ENCODE assay signal across 9 cellular contexts in the genomic region with DNA sequence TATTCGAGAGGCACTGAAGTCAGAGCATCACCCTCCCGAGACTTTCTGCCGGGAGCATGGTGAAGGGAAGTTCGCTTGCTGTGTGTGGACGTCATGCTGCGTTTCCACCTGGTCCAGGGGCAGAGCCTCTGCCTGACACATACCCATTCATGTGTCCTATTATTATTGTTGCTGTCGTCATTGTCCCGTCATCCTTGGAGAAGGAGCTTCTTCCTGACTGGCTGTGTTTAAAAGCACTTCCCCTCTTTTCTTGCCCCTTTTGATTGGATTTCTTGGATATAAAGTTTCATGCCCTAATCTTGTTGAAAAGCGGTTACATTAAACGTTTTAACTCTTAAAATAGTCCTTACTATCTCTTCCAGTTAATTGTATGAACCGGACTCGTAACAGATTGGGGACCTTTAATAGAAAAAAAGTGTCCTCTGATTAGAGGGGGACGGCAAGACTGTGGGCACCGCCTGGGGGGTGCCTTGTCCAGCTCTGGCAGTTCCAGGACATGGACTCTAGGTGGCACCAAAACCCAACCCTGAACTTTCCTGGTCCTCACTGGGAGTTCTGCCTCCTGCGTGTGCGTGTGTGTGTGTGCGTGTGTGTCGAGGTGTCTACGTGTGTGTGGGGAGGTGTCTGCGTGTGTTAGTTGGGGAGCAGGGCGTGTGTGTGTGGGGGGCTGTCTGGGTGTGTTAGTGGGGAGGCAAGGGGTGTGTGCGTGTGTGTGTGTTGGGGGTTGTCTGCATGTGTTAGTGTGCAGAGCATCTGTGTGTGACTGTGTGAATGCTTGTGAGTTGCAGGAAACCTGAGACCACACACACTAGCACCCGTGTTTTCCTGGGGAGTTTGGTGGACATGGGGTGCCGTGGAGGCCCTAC.
DNase-seq lines count a peak whose midpoint lies in the region; ATAC-seq, FAIRE-seq and TF ChIP-seq lines count a peak whose summit lies in the region.
"Had no signal": no experiment of that assay in that cellular context is flagged by ENCODE, and none has a peak within 500 bp of the region (broad histone marks: within the 10 kb centered on the region; RNA-seq: fewer than 3 reads in every experiment).

No MANE protein-coding gene starts in this region.

- H2BK20ac ChIP-seq in H1 (ENCODE audit: low read length): 0 out of 2 replicates have a peak overlapping the region, but pooled peaks have one; percentile 37

- CTCF ChIA-PET in activated CD4-positive, alpha-beta memory T cell treated with anti-CD3 and anti-CD28 coated beads for 36 hours (lab: Charles Lee): interaction anchor here (0.5 to 1.5 kb wide), 14 partner anchors 7 to 267 kb away, joined by 3 to 7 read pairs (median 3); no protein-coding TSS in a partner anchor
- CTCF ChIA-PET in H1 (lab: Charles Lee; ENCODE audit: partially characterized antibody): interaction anchor here (0.6 to 33.8 kb wide), 52 partner anchors 6 to 1404 kb away, joined by 3 to 371 read pairs (median 4); no protein-coding TSS in a partner anchor

- peaks cover 6% of the 10 kb centered on the region for H3K27me3 Mint-ChIP-seq in activated CD4-positive, alpha-beta memory T cell treated with anti-CD3 and anti-CD28 coated beads for 36 hours

- H2AFZ ChIP-seq in H1 (ENCODE audit: low read length): no peak overlapping the region

- H2BK120ac ChIP-seq in H1 (replicated peaks; ENCODE audit: low read depth, low read length): no peak overlapping the region

- WGBS in H1 (ENCODE audit: extremely low coverage in 1 of 2, insufficient coverage in 1 of 2, insufficient read length in 1 of 2, insufficient replicate concordance in 2 of 2, low coverage in 1 of 2, low lambda C conversion rate in 2 of 2, missing lambda C conversion rate in 1 of 2), 2 experiments: 41% methylated on average over 23 of the region's 24 CpGs; no CpG with 5 or more reads in 1 of the 2 experiments
- WGBS in stomach, 5 donors: 19 to 26% (median 24%) methylated on average over 20 to 24 of the region's 24 CpGs

- peaks cover 0 to 2% of the 10 kb centered on the region in 2 experiments; a peak in 1 of 4 replicates for H3K79me2 ChIP-seq in H1 (ENCODE audit: control insufficient read depth in 1 of 2, insufficient read depth in 2 of 2, low read length in 2 of 2)

- ATAC-seq in mucosa of descending colon: peak; percentile 74
- no peak for ATAC-seq in HG03460 (IDR thresholded peaks at IDR 0.05; ENCODE audit: unreplicated experiment)

- H3K36me3 Mint-ChIP-seq in activated CD4-positive, alpha-beta memory T cell treated with anti-CD3 and anti-CD28 coated beads for 36 hours: no peaks in the 10 kb centered on the region

- peak; percentile 90 for TF ChIP-seq CTCF in 22Rv1 (IDR thresholded peaks at IDR 0.05)
- peak; percentile 91 for TF ChIP-seq CTCF in GM12875 (IDR thresholded peaks at IDR 0.05; ENCODE audit: borderline replicate concordance, insufficient read depth, low read depth, low read length)
- peak; percentile 80 to 91 (median 85) for TF ChIP-seq CTCF in H1 (IDR thresholded peaks at IDR 0.05; ENCODE audit: control extremely low read depth in 1 of 3, insufficient read depth in 1 of 3, low read depth in 1 of 3, low read length in 3 of 3)
- TF ChIP-seq CTCF in mucosa of descending colon (IDR thresholded peaks at IDR 0.05): peak; percentile 34
- TF ChIP-seq CTCF in stomach (IDR thresholded peaks at IDR 0.05): peak in 5 of 7 experiments; percentile 74 to 92 (median 84)

- H3K27ac ChIP-seq in 22Rv1 (no peak overlapping the region), H1 (ENCODE audit: low read depth, low read length) (no peak overlapping the region), stomach (no peak overlapping the region)

- H3K27me3 ChIP-seq in H1 (replicated peaks in 1 of 4; ENCODE audit: control insufficient read depth in 3 of 4, extremely low read depth in 1 of 4, insufficient read depth in 3 of 4, low read length in 3 of 4) (no peaks in the 10 kb centered on the region), stomach (no peaks in the 10 kb centered on the region)

- 0 out of 2 replicates have a peak overlapping the region, but pooled peaks have one; percentile 4 for H2AK5ac ChIP-seq in H1 (ENCODE audit: low read depth, low read length)

- H3K36me3 ChIP-seq in H1 (ENCODE audit: control insufficient read depth in 2 of 4, insufficient read depth in 4 of 4, low read length in 3 of 4): no peaks in the 10 kb centered on the region
- H3K36me3 ChIP-seq in mucosa of descending colon (ENCODE audit: low read depth): no peaks in the 10 kb centered on the region
- H3K36me3 ChIP-seq in stomach: no peaks in the 10 kb centered on the region

- H3K4me3 ChIP-seq in GM12875 (ENCODE audit: low read depth, low read length): no peak overlapping the region
- H3K4me3 ChIP-seq in H1 (ENCODE audit: extremely low read depth in 1 of 4, insufficient read depth in 2 of 4, low read depth in 3 of 4, low read length in 4 of 4): no peak overlapping the region
- H3K4me3 ChIP-seq in mucosa of descending colon: no peak overlapping the region
- H3K4me3 ChIP-seq in stomach: no peak overlapping the region

- peaks cover 3% of the 10 kb centered on the region; the same call in 1 of the 2 replicates for H3K79me1 ChIP-seq in H1 (ENCODE audit: low read depth, low read length)

- H3K4ac ChIP-seq in H1 (replicated peaks; ENCODE audit: insufficient read length, low read depth, low read length): no peak overlapping the region

- H3K18ac ChIP-seq in H1 (ENCODE audit: extremely low read depth, low read length): peak overlapping the region; percentile 79; the same call in 1 of the 2 replicates

- no peak overlapping the region; a peak in 1 of 4 replicates for H3K4me2 ChIP-seq in H1 (ENCODE audit: insufficient read depth in 1 of 2, low read depth in 2 of 2, low read length in 2 of 2)

- H4K20me1 ChIP-seq in H1 (replicated peaks in 1 of 2; ENCODE audit: control insufficient read depth in 1 of 2, insufficient read depth in 2 of 2, low read length in 2 of 2): peaks cover under 1 to 2% of the 10 kb centered on the region in 2 experiments

- H3K4me1 Mint-ChIP-seq in activated CD4-positive, alpha-beta memory T cell treated with anti-CD3 and anti-CD28 coated beads for 36 hours (ENCODE audit: low read depth): peaks cover 2% of the 10 kb centered on the region

- TF ChIP-seq POLR2A in H1 (IDR thresholded peaks at IDR 0.05; ENCODE audit: control extremely low read depth in 1 of 2, low read depth in 2 of 2, low read length in 2 of 2) (no peak), stomach (IDR thresholded peaks at IDR 0.05) (no peak)

- peak overlapping the region; percentile 88 for H4K8ac ChIP-seq in H1 (ENCODE audit: extremely low read depth, insufficient read depth, low read length)

- POLR2A ChIA-PET in activated CD4-positive, alpha-beta memory T cell treated with anti-CD3 and anti-CD28 coated beads for 36 hours (lab: Charles Lee): no interaction called here
- POLR2A ChIA-PET in H1 (lab: Charles Lee; ENCODE audit: partially characterized antibody): interaction anchor here (1.0 to 1.2 kb wide), 2 partner anchors 10 to 11 kb away, joined by 4 read pairs; no protein-coding TSS in a partner anchor

- H3K9me3 ChIP-seq in H1 (ENCODE audit: insufficient read depth in 2 of 2, low read depth in 1 of 2, low read length in 1 of 2) (no peaks in the 10 kb centered on the region), mucosa of descending colon (no peaks in the 10 kb centered on the region), stomach (no peaks in the 10 kb centered on the region)

- H4K5ac ChIP-seq in H1 (ENCODE audit: insufficient read length, low read depth, low read length): peak overlapping the region; percentile 51

- FAIRE-seq in H1 (lab: Jason Lieb, UNC): peak; percentile 60
- FAIRE-seq: islet of Langerhans had no signal

- peak overlapping the region; percentile 27; the same call in 1 of the 2 replicates for H2BK5ac ChIP-seq in H1 (ENCODE audit: low read depth, low read length)

- intact Hi-C loops in activated CD4-positive, alpha-beta memory T cell treated with anti-CD3 and anti-CD28 coated beads for 36 hours (cut with micrococcal nuclease): loop anchor here (10.0 kb wide), 1 partner anchor 131 kb away; the partner anchor contains the start of gene CIBAR2
- intact Hi-C loops in mucosa of descending colon (cut with DNase I, micrococcal nuclease): loop anchor here in 1 of 2 donors (10.0 kb wide), 1 partner anchor 131 kb away; the partner anchor contains the start of gene CIBAR2
- intact Hi-C loops in stomach (cut with DNase I; ENCODE audit: low total_unique reads): loop anchor here (10.0 kb wide), 1 partner anchor 131 kb away; the partner anchor contains the start of gene CIBAR2

- H3K23me2 ChIP-seq in H1 (ENCODE audit: low read depth, low read length): peaks cover 3% of the 10 kb centered on the region; the same call in 1 of the 2 replicates

- no peaks in the 10 kb centered on the region for H3K9me3 Mint-ChIP-seq in activated CD4-positive, alpha-beta memory T cell treated with anti-CD3 and anti-CD28 coated beads for 36 hours

- no peak overlapping the region for H3K23ac ChIP-seq in H1 (ENCODE audit: insufficient read length)

- H3K4me1 ChIP-seq in H1 (replicated peaks in 1 of 4; ENCODE audit: control insufficient read depth in 3 of 4, insufficient read depth in 4 of 4, low read length in 3 of 4) (peaks cover 0 to 32% (median 10%) of the 10 kb centered on the region in 4 experiments; a peak in 5 of 7 replicates), mucosa of descending colon (ENCODE audit: low read depth) (no peaks in the 10 kb centered on the region), stomach (peaks cover 0 to 14% (median 8%) of the 10 kb centered on the region in 4 donors)

- no peak overlapping the region for H3K4me3 Mint-ChIP-seq in activated CD4-positive, alpha-beta memory T cell treated with anti-CD3 and anti-CD28 coated beads for 36 hours

- H2BK15ac ChIP-seq in H1 (ENCODE audit: low read length): peak overlapping the region; percentile 90; the same call in 1 of the 2 replicates

- peak overlapping the region; percentile 66 for H4K91ac ChIP-seq in H1 (replicated peaks; ENCODE audit: insufficient read length, low read length)

- no peak overlapping the region for H3K27ac Mint-ChIP-seq in activated CD4-positive, alpha-beta memory T cell treated with anti-CD3 and anti-CD28 coated beads for 36 hours

- no peak overlapping the region for H3K14ac ChIP-seq in H1 (ENCODE audit: insufficient read length)

- TF ChIP-seq EP300 in H1 (IDR thresholded peaks at IDR 0.05; ENCODE audit: borderline replicate concordance in 1 of 2, low read depth in 2 of 2, low read length in 2 of 2): no peak
- no peak for TF ChIP-seq EP300 in stomach (IDR thresholded peaks at IDR 0.05)

- no peak overlapping the region for H3K9ac ChIP-seq in H1 (replicated peaks in 1 of 4; ENCODE audit: extremely low read depth in 1 of 4, low read depth in 3 of 4, low read length in 3 of 4)

- H2BK12ac ChIP-seq in H1 (ENCODE audit: low read depth, low read length): no peak overlapping the region

- peak; percentile 77 to 81 for TF ChIP-seq RAD21 in H1 (IDR thresholded peaks at IDR 0.05 in 1 of 2, conservative IDR thresholded peaks at IDR 0.05 in 1 of 2; ENCODE audit: low read depth in 2 of 2, low read length in 2 of 2)

- peak; percentile 44 for DNase-seq in NCI-H345 treated with DMSO at 0.1 percent for 48 hours (lab: John Stamatoyannopoulos, UW; ENCODE audit: unreplicated experiment)
- DNase-seq in activated CD4-positive, alpha-beta memory T cell treated with anti-CD3 and anti-CD28 coated beads for 36 hours: peak; percentile 64
- DNase-seq in H1 (ENCODE audit: low read depth in 1 of 2, low spot score in 2 of 2): peak in 1 of 2 experiments; percentile 82
- DNase-seq in mucosa of descending colon: peak in 2 of 3 donors; percentile 52 to 63
- DNase-seq in stomach: peak; percentile 44

- H3K56ac ChIP-seq in H1 (replicated peaks; ENCODE audit: insufficient read length, low read depth, low read length): no peak overlapping the region

Comparison
In these comparisons a context has a peak if more than half of its experiments do, and no peak if none do; other contexts are left out.
1. CTCF ChIP-seq: peak in every context shown above with its lines; median percentile 91 in GM12875; 90 in 22Rv1; 85 in H1; 84 in stomach; 34 in mucosa of descending colon.